8 cellular contexts compared by ENCODE assay signal in the genomic region with DNA sequence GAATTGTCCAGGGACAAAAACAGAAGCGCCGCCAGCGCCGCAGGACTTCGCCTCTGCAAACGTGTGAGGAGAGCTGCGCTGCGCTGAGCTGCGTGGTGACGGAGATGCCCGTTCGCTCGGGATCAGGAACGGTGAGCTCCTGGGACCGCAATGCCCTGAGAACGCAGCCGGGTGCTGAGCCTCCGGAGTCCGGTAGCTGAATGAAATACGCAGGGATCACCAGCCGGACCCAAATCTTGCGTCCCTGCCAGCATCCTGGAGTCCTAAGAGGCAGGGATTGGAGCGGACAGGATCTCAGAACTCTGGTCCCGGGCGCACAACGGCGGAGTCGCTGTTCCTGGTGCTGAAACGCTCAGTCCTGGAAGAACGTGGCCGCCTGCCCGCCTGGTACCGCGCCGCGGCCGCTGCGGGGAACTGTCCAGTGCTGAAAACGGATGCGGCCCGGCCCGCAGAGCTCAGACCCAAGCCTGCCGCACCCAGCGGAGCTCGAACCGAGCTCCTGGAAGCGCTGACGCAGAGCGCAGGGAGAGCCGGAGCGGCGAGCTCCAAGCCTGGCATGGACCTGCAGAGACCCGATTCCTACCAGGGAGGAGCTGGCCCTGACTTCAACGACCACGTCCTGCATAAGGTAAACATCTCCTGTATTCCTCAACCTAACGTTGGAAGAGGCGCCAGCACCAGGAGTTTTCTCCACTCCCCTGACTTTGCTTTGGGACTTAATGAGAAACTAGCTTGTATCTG. TPM values are rescaled to one million over a fixed set of nuclear protein-coding genes. Genes with fewer than 3 reads are reported as not detected.
DNase-seq lines count a peak whose midpoint lies in the region; ATAC-seq and TF ChIP-seq lines count a peak whose summit lies in the region.

No MANE protein-coding gene starts in this region.

- peaks cover 3% of the 10 kb centered on the region for H3K9me3 Mint-ChIP-seq in activated CD8-positive, alpha-beta T cell treated with anti-CD3 and anti-CD28 coated beads, Interleukin-2, amount 10 ng/mL, durations not matched to agents 7 days and 5 days (ENCODE audit: insufficient read depth)

- no peak overlapping the region for H4K5ac ChIP-seq in IMR-90 (ENCODE audit: low read depth, low read length)

- peak overlapping the region; percentile 54 for H2AFZ ChIP-seq in IMR-90 (replicated peaks; ENCODE audit: low read length, poor library complexity)

- no peak overlapping the region for H3K4me2 ChIP-seq in IMR-90 (ENCODE audit: low read depth, low read length)

- no peak overlapping the region for H2AK9ac ChIP-seq in IMR-90 (replicated peaks; ENCODE audit: low read depth, low read length, poor library complexity)

- WGBS in IMR-90 (ENCODE audit: extremely low coverage in 2 of 2, insufficient read length in 1 of 2), 2 experiments, result 12% methylated on average over 26 of the region's 57 CpGs; no CpG with 5 or more reads in 1 of the 2 experiments

- no peak overlapping the region for H3K27ac Mint-ChIP-seq in activated CD8-positive, alpha-beta T cell treated with anti-CD3 and anti-CD28 coated beads, Interleukin-2, amount 10 ng/mL, durations not matched to agents 7 days and 5 days

- peaks cover 56% of the 10 kb centered on the region for H3K27me3 Mint-ChIP-seq in activated CD8-positive, alpha-beta T cell treated with anti-CD3 and anti-CD28 coated beads, Interleukin-2, amount 10 ng/mL, durations not matched to agents 7 days and 5 days (ENCODE audit: low read depth)

- H3K14ac ChIP-seq in IMR-90 (replicated peaks; ENCODE audit: low read depth, low read length), result no peak overlapping the region

- H3K36me3 Mint-ChIP-seq in activated CD8-positive, alpha-beta T cell treated with anti-CD3 and anti-CD28 coated beads, Interleukin-2, amount 10 ng/mL, durations not matched to agents 7 days and 5 days (ENCODE audit: low read depth), result no peaks in the 10 kb centered on the region

- intact Hi-C loops in A673 (cut with micrococcal nuclease; ENCODE audit: unreplicated experiment) (no loop called here), IMR-90 (cut with micrococcal nuclease) (no loop called here)

- in situ Hi-C loops in IMR-90 (cut with MboI; ENCODE audit: low sequenced_read_pairs), result no loop called here

- CTCF ChIA-PET in A673 (lab: Charles Lee), result interaction anchor here (0.6 kb wide), 2 partner anchors 14 to 50 kb away, joined by 3 to 7 read pairs; no protein-coding TSS in a partner anchor
- CTCF ChIA-PET in IMR-90 (lab: Yijun Ruan, JAX), result no interaction called here
- CTCF ChIA-PET in activated CD8-positive, alpha-beta T cell treated with anti-CD3 and anti-CD28 coated beads, Interleukin-2, amount 10 ng/mL, durations not matched to agents 7 days and 5 days (lab: Charles Lee), result interaction anchor here (0.6 to 6.6 kb wide), 4 partner anchors 13 to 191 kb away, joined by 3 to 40 read pairs (median 19); a partner anchor contains a TSS

- H3K36me3 ChIP-seq in A673 (ENCODE audit: insufficient read depth, low read length, poor library complexity, severe bottlenecking) (no peaks in the 10 kb centered on the region), IMR-90 (ENCODE audit: control insufficient read depth, insufficient read depth, low read length) (no peaks in the 10 kb centered on the region)

- no peak overlapping the region for H3K9ac ChIP-seq in IMR-90 (ENCODE audit: low read depth, low read length)

- no peaks in the 10 kb centered on the region for H3K4me1 Mint-ChIP-seq in activated CD8-positive, alpha-beta T cell treated with anti-CD3 and anti-CD28 coated beads, Interleukin-2, amount 10 ng/mL, durations not matched to agents 7 days and 5 days (ENCODE audit: low read depth)

- H4K91ac ChIP-seq in IMR-90 (ENCODE audit: insufficient read depth, low read depth, low read length), result no peak overlapping the region

- no peak overlapping the region for H3K27ac ChIP-seq in A673 (ENCODE audit: low read depth, low read length, poor library complexity, severe bottlenecking)
- no peak overlapping the region for H3K27ac ChIP-seq in IMR-90 (ENCODE audit: insufficient read depth, low read length)

- H3K4me3 Mint-ChIP-seq in activated CD8-positive, alpha-beta T cell treated with anti-CD3 and anti-CD28 coated beads, Interleukin-2, amount 10 ng/mL, durations not matched to agents 7 days and 5 days, result no peak overlapping the region

- H4K8ac ChIP-seq in IMR-90 (ENCODE audit: low read depth in 2 of 2, low read length in 2 of 2), result no peak overlapping the region

- H2BK15ac ChIP-seq in IMR-90 (ENCODE audit: low read depth, low read length), result no peak overlapping the region

- H2BK20ac ChIP-seq in IMR-90 (ENCODE audit: low read depth, low read length), result no peak overlapping the region

- H3K4ac ChIP-seq in IMR-90 (ENCODE audit: low read depth, low read length), result no peak overlapping the region

- H3K4me3 ChIP-seq in A673 (ENCODE audit: low read depth, low read length, poor library complexity, severe bottlenecking), result no peak overlapping the region
- H3K4me3 ChIP-seq in IMR-90 (ENCODE audit: insufficient read depth, low read depth, low read length), result no peak overlapping the region

- no peaks in the 10 kb centered on the region for H4K20me1 ChIP-seq in IMR-90 (ENCODE audit: insufficient read depth, low read length)

- H3K56ac ChIP-seq in IMR-90 (ENCODE audit: extremely low read depth, insufficient read depth, low read length), result no peak overlapping the region

- H3K9me3 ChIP-seq in A673 (ENCODE audit: low read depth, low read length, poor library complexity, severe bottlenecking) (no peaks in the 10 kb centered on the region), IMR-90 (ENCODE audit: control insufficient read depth, insufficient read depth, low read length) (no peaks in the 10 kb centered on the region; the same call in 1 of the 2 replicates)

- no peak for TF ChIP-seq RAD21 in IMR-90 (IDR thresholded peaks at IDR 0.05; ENCODE audit: low read length)

- no peak overlapping the region for H2BK5ac ChIP-seq in IMR-90 (ENCODE audit: low read depth, low read length, poor library complexity, severe bottlenecking)

- BruUV-seq in A673 (replicated peaks; lab: Mats Ljungman, UMichigan) (no TSS peak), IMR-90 (replicated peaks; lab: Mats Ljungman, UMichigan) (no TSS peak)

- no peak for TF ChIP-seq CTCF in A673 (conservative IDR thresholded peaks at IDR 0.05; ENCODE audit: low read depth, low read length)
- no peak for TF ChIP-seq CTCF in IMR-90 (conservative IDR thresholded peaks at IDR 0.05; ENCODE audit: low read depth, low read length)

- no peaks in the 10 kb centered on the region for H3K79me1 ChIP-seq in IMR-90 (ENCODE audit: low read depth in 1 of 2, low read length in 2 of 2)

- POLR2A ChIA-PET in A673 (lab: Charles Lee; ENCODE audit: low non-redundant PET) (no interaction called here), IMR-90 (lab: Charles Lee; ENCODE audit: unreplicated experiment) (no interaction called here)
- POLR2A ChIA-PET in activated CD8-positive, alpha-beta T cell treated with anti-CD3 and anti-CD28 coated beads, Interleukin-2, amount 10 ng/mL, durations not matched to agents 7 days and 5 days (lab: Charles Lee), result interaction anchor here (0.5 to 1.0 kb wide), 2 partner anchors 22 to 65 kb away, joined by 3 read pairs; no protein-coding TSS in a partner anchor

- peak; percentile 88 for DNase-seq in A673 (ENCODE audit: low spot score)
- DNase-seq in IMR-90, result peak; percentile 58
- DNase-seq in activated CD8-positive, alpha-beta T cell treated with anti-CD3 and anti-CD28 coated beads, Interleukin-2, amount 10 ng/mL, durations not matched to agents 7 days and 5 days, result peak; percentile 86
- peak; percentile 58 for DNase-seq in effector CD4-positive, alpha-beta T cell
- peak; percentile 78 to 82 for DNase-seq in lung microvascular endothelial cell (ENCODE audit: low read depth in 2 of 2)
- DNase-seq in stimulated activated CD8-positive, alpha-beta memory T cell treated with anti-CD3 and anti-CD28 coated beads, Interleukin-15, amount 100 ng/mL, for 1 hour (ENCODE audit: low read depth), result peak; percentile 46
- DNase-seq in NCI-H526 treated with DMSO at 0.1 percent for 48 hours (lab: John Stamatoyannopoulos, UW), result no peak
- DNase-seq in NCI-H2171 (lab: John Stamatoyannopoulos, UW), result no peak

- no peak overlapping the region for H2AK5ac ChIP-seq in IMR-90 (ENCODE audit: low read depth, low read length)

- H3K27me3 ChIP-seq in A673 (replicated peaks; ENCODE audit: insufficient read depth, low read depth, low read length, poor library complexity), result peaks cover 73% of the 10 kb centered on the region
- H3K27me3 ChIP-seq in IMR-90 (ENCODE audit: control insufficient read depth, insufficient read depth, low read length), result no peaks in the 10 kb centered on the region

- H2BK120ac ChIP-seq in IMR-90 (ENCODE audit: low read depth, low read length), result no peak overlapping the region

- H3K23ac ChIP-seq in IMR-90 (ENCODE audit: low read depth, low read length), result no peak overlapping the region

- dilution Hi-C loops in IMR-90 (cut with HindIII; ENCODE audit: low sequenced_read_pairs, unreplicated experiment), result no loop called here

- no peak overlapping the region for H3K18ac ChIP-seq in IMR-90 (ENCODE audit: low read depth, low read length)

- no peaks in the 10 kb centered on the region for H3K9me1 ChIP-seq in IMR-90 (ENCODE audit: insufficient read depth, low read length)

- no peaks in the 10 kb centered on the region for H3K4me1 ChIP-seq in A673 (ENCODE audit: insufficient read depth, low read length, poor library complexity, severe bottlenecking)
- H3K4me1 ChIP-seq in IMR-90 (ENCODE audit: control insufficient read depth, insufficient read depth, low read length), result no peaks in the 10 kb centered on the region

- TF ChIP-seq POLR2A in IMR-90 (IDR thresholded peaks at IDR 0.05; ENCODE audit: low read depth, low read length), result no peak

- peak; percentile 99 for ATAC-seq in IMR-90 (ENCODE audit: low read depth)
- peak; percentile 99 for ATAC-seq in activated CD8-positive, alpha-beta T cell treated with anti-CD3 and anti-CD28 coated beads, Interleukin-2, amount 10 ng/mL, durations not matched to agents 7 days and 5 days

TF ChIP-seq in IMR-90, 13 proteins besides CTCF, POLR2A, EP300 and RAD21 (continues in another document):
- peak; percentile 100 for TF ChIP-seq MXI1 (IDR thresholded peaks at IDR 0.05; ENCODE audit: borderline replicate concordance, low read depth, low read length)

RNA-seq across cellular contexts. Expression of a gene that starts 41.5 kb away (rescaled TPM):
- total RNA-seq in A673 (2021) (not detected in 2 replicates), IMR-90 (2012; rRNA removed) (not detected in 2 replicates), lung microvascular endothelial cell (not detected in 2 replicates)
- polyA plus RNA-seq in IMR-90 (2012; rRNA removed), result not detected in 2 replicates
- polyA plus RNA-seq in IMR-90 (2012; cell fraction: cytosol; rRNA removed), result not detected in 2 replicates
- not detected in 2 replicates for polyA plus RNA-seq in IMR-90 (2012; cell fraction: nucleus; rRNA removed; ENCODE audit: low replicate concordance)
- not detected for total RNA-seq in activated CD8-positive, alpha-beta T cell treated with anti-CD3 and anti-CD28 coated beads, Interleukin-2, amount 10 ng/mL, durations not matched to agents 7 days and 5 days

RNA-seq across cellular contexts. Expression of a gene that starts 47.7 kb away (rescaled TPM):
- total RNA-seq in A673 (2021) (not detected in 2 replicates), IMR-90 (2012; rRNA removed) (not detected in 2 replicates), lung microvascular endothelial cell (not detected in 2 replicates)
- not detected in 2 replicates for polyA plus RNA-seq in IMR-90 (2012; rRNA removed)
- polyA plus RNA-seq in IMR-90 (2012; cell fraction: cytosol; rRNA removed), result not detected in 2 replicates
- not detected in 2 replicates for polyA plus RNA-seq in IMR-90 (2012; cell fraction: nucleus; rRNA removed; ENCODE audit: low replicate concordance)
- not detected for total RNA-seq in activated CD8-positive, alpha-beta T cell treated with anti-CD3 and anti-CD28 coated beads, Interleukin-2, amount 10 ng/mL, durations not matched to agents 7 days and 5 days

Comparison
In these comparisons a context has a peak if more than half of its experiments do, and no peak if none do; other contexts are left out.
1. DNase-seq: peak in A673 (single experiment), IMR-90 (single experiment), activated CD8-positive, alpha-beta T cell treated with anti-CD3 and anti-CD28 coated beads, Interleukin-2, amount 10 ng/mL, durations not matched to agents 7 days and 5 days (single experiment), effector CD4-positive, alpha-beta T cell (single experiment), lung microvascular endothelial cell (2 of 2) and stimulated activated CD8-positive, alpha-beta memory T cell treated with anti-CD3 and anti-CD28 coated beads, Interleukin-15, amount 100 ng/mL, for 1 hour (single experiment); none in NCI-H526 treated with DMSO at 0.1 percent for 48 hours (single experiment) and NCI-H2171 (single experiment).